16 cellular contexts compared by ENCODE assay signal in the genomic region with DNA sequence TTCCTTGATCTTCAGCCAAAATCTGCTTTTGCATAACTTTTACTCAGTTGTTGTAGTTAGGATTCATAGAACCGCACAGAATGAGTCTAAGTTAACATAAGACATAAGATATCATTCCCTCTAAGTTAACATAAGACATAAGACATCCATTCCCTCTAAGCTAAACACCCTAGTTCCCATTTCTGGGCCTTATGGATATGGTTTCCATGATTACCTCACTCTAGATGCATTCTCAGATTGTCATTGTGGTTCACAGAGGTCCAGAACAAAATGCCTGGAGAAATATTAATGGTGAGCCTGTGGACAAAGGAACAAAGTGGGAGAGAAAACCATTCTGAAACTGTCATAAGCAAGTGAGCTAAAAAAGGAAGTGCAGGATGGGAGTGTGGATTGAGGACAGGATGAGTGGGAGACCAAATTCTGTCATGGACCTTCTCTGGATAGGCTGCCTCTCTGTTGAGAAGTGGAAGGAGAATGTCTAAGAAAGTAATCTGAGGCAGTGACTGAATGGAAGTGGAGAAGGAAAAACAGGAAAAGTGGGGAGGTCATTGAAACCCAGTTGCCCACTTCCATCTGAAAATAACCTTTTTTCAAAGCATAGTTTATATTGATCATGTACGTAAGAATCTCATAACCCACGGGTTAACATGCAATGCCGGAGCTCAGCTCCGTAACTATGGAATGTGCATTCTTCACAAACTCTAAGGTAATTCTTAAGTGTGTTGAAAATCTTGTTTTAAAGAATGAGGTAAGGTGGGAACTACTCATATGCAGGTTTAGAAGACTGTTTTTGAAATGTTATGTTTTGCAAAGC. TPM values are rescaled to one million over a fixed set of nuclear protein-coding genes. Genes with fewer than 3 reads are reported as not detected.
DNase-seq lines count a peak whose midpoint lies in the region; ATAC-seq and TF ChIP-seq lines count a peak whose summit lies in the region.
"Had no signal": no experiment of that assay in that cellular context is flagged by ENCODE, and none has a peak within 500 bp of the region (broad histone marks: within the 10 kb centered on the region; RNA-seq: fewer than 3 reads in every experiment).

No MANE protein-coding gene starts in this region.

- no peaks in the 10 kb centered on the region for H3K36me3 ChIP-seq in IMR-90 (ENCODE audit: control insufficient read depth, insufficient read depth, low read length)
- H3K36me3 ChIP-seq: sigmoid colon, thoracic aorta had no signal

- ATAC-seq in IMR-90 (ENCODE audit: low read depth) (peak; percentile 70), GM19463 (IDR thresholded peaks at IDR 0.05; ENCODE audit: unreplicated experiment) (no peak)
- ATAC-seq: Panc1 had no signal

- H3K14ac ChIP-seq in IMR-90 (replicated peaks; ENCODE audit: low read depth, low read length): peak overlapping the region; percentile 86

- H3K27me3 ChIP-seq in IMR-90 (ENCODE audit: control insufficient read depth, insufficient read depth, low read length) (no peaks in the 10 kb centered on the region), dorsolateral prefrontal cortex (no peaks in the 10 kb centered on the region)
- H3K27me3 ChIP-seq: sigmoid colon had no signal

- H3K4me3 ChIP-seq in AG04449 (ENCODE audit: low read depth, low read length): no peak overlapping the region
- no peak overlapping the region for H3K4me3 ChIP-seq in IMR-90 (ENCODE audit: insufficient read depth, low read depth, low read length)
- H3K4me3 ChIP-seq in dorsolateral prefrontal cortex: no peak overlapping the region
- H3K4me3 ChIP-seq: sigmoid colon, thoracic aorta had no signal

- in situ Hi-C loops in IMR-90 (cut with MboI; ENCODE audit: low sequenced_read_pairs): no loop called here

- H3K4ac ChIP-seq in IMR-90 (ENCODE audit: low read depth, low read length): peak overlapping the region; percentile 91

- H3K56ac ChIP-seq in IMR-90 (ENCODE audit: extremely low read depth, insufficient read depth, low read length): peak overlapping the region; percentile 64

- peak overlapping the region; percentile 100 for H2BK5ac ChIP-seq in IMR-90 (ENCODE audit: low read depth, low read length, poor library complexity, severe bottlenecking)

- peak; percentile 46 for DNase-seq in AG04449 (ENCODE audit: low read depth, low spot score)
- peak; percentile 85 for DNase-seq in IMR-90
- DNase-seq in dorsolateral prefrontal cortex: no peak
- DNase-seq in myocyte (ENCODE audit: low read depth): peak; percentile 52
- no peak for DNase-seq in pons (ENCODE audit: low spot score)
- DNase-seq in hippocampal formation (lab: John Stamatoyannopoulos, UW): no peak
- no peak for DNase-seq in medulla oblongata (ENCODE audit: extremely low spot score)
- DNase-seq: CD4-positive, alpha-beta T cell; DMS79; immature natural killer cell; sigmoid colon; stimulated activated CD4-positive, alpha-beta T cell treated with anti-CD3 and anti-CD28 coated beads, Interleukin-4, amount 100 ng/mL, for 4 hours had no signal

- WGBS in IMR-90 (ENCODE audit: extremely low coverage in 2 of 2, insufficient read length in 1 of 2), 2 experiments: no CpG with 5 or more reads among the region's 5 CpGs

- H3K9me1 ChIP-seq in IMR-90 (ENCODE audit: insufficient read depth, low read length): peaks cover 13% of the 10 kb centered on the region

- TF ChIP-seq POLR2A in IMR-90 (IDR thresholded peaks at IDR 0.05; ENCODE audit: low read depth, low read length): no peak

- intact Hi-C loops in IMR-90 (cut with micrococcal nuclease): loop anchor here (5.0 kb wide), 1 partner anchor 36 kb away; the partner anchor contains the start of gene SECISBP2L
- intact Hi-C loops in dorsolateral prefrontal cortex (cut with DNase I): loop anchor here in 1 of 2 donors (5.0 kb wide), 1 partner anchor 36 kb away; the partner anchor contains the start of gene SECISBP2L

- H3K79me1 ChIP-seq in IMR-90 (ENCODE audit: low read depth in 1 of 2, low read length in 2 of 2): no peaks in the 10 kb centered on the region; a peak in 1 of 4 replicates

- H3K9ac ChIP-seq in IMR-90 (ENCODE audit: low read depth, low read length): peak overlapping the region; percentile 74

- H2BK15ac ChIP-seq in IMR-90 (ENCODE audit: low read depth, low read length): peak overlapping the region; percentile 89

- peak overlapping the region; percentile 69 for H2AFZ ChIP-seq in IMR-90 (replicated peaks; ENCODE audit: low read length, poor library complexity)

- H4K5ac ChIP-seq in IMR-90 (ENCODE audit: low read depth, low read length): peak overlapping the region; percentile 98

- dilution Hi-C loops in IMR-90 (cut with HindIII; ENCODE audit: low sequenced_read_pairs, unreplicated experiment): no loop called here

- TF ChIP-seq CTCF in AG04449 (IDR thresholded peaks at IDR 0.05; ENCODE audit: insufficient read depth, low read length, missing control alignments) (no peak), IMR-90 (conservative IDR thresholded peaks at IDR 0.05; ENCODE audit: low read depth, low read length) (no peak), dorsolateral prefrontal cortex (IDR thresholded peaks at IDR 0.05 in 54 of 56, conservative IDR thresholded peaks at IDR 0.05 in 2 of 56; ENCODE audit: low read depth in 1 of 56, partially characterized antibody in 56 of 56) (no peak)

- H3K4me1 ChIP-seq in IMR-90 (ENCODE audit: control insufficient read depth, insufficient read depth, low read length): peaks cover 19% of the 10 kb centered on the region
- H3K4me1 ChIP-seq: sigmoid colon had no signal

- peak overlapping the region; percentile 99 for H3K18ac ChIP-seq in IMR-90 (ENCODE audit: low read depth, low read length)

- no peaks in the 10 kb centered on the region for H3K9me3 ChIP-seq in IMR-90 (ENCODE audit: control insufficient read depth, insufficient read depth, low read length)
- H3K9me3 ChIP-seq: sigmoid colon, thoracic aorta had no signal

- no peak overlapping the region for H2AK9ac ChIP-seq in IMR-90 (replicated peaks; ENCODE audit: low read depth, low read length, poor library complexity)

- CTCF ChIA-PET in AG04449 (lab: Yijun Ruan, JAX): interaction anchor here (0.7 to 2.0 kb wide), 6 partner anchors 8 to 222 kb away, joined by 3 to 12 read pairs (median 6); no protein-coding TSS in a partner anchor
- CTCF ChIA-PET in IMR-90 (lab: Yijun Ruan, JAX): interaction anchor here (0.6 to 1.9 kb wide), 7 partner anchors 8 to 108 kb away, joined by 3 to 12 read pairs (median 4); no protein-coding TSS in a partner anchor

- H2BK20ac ChIP-seq in IMR-90 (ENCODE audit: low read depth, low read length): peak overlapping the region; percentile 96

- H3K23ac ChIP-seq in IMR-90 (ENCODE audit: low read depth, low read length): peak overlapping the region; percentile 91

- H4K8ac ChIP-seq in IMR-90 (ENCODE audit: low read depth in 2 of 2, low read length in 2 of 2): peak overlapping the region; percentile 9 to 88

- H3K27ac ChIP-seq in IMR-90 (ENCODE audit: insufficient read depth, low read length) (peak overlapping the region; percentile 99), dorsolateral prefrontal cortex (peak overlapping the region in 54 of 59 donors; percentile 11 to 97 (median 90))
- H3K27ac ChIP-seq: 22Rv1, sigmoid colon, thoracic aorta had no signal

- peak overlapping the region; percentile 86 for H2AK5ac ChIP-seq in IMR-90 (ENCODE audit: low read depth, low read length)

- no peaks in the 10 kb centered on the region for H4K20me1 ChIP-seq in IMR-90 (ENCODE audit: insufficient read depth, low read length)

- POLR2A ChIA-PET in AG04449 (lab: Yijun Ruan, JAX): interaction anchor here (0.9 to 1.6 kb wide), 4 partner anchors 23 to 438 kb away, joined by 3 to 5 read pairs (median 3); partner anchors contain the start of gene FBN1
- POLR2A ChIA-PET in IMR-90 (lab: Charles Lee; ENCODE audit: unreplicated experiment): interaction anchor here (0.5 to 1.4 kb wide), 4 partner anchors 24 to 752 kb away, joined by 3 to 7 read pairs (median 3); partner anchors contain the start of gene DUT

- BruUV-seq in IMR-90 (replicated peaks; lab: Mats Ljungman, UMichigan): no TSS peak

- no peak for TF ChIP-seq RAD21 in IMR-90 (IDR thresholded peaks at IDR 0.05; ENCODE audit: low read length)

- H3K4me2 ChIP-seq in IMR-90 (ENCODE audit: low read depth, low read length): peak overlapping the region; percentile 74

- peak overlapping the region; percentile 85 for H4K91ac ChIP-seq in IMR-90 (ENCODE audit: insufficient read depth, low read depth, low read length)

- H2BK120ac ChIP-seq in IMR-90 (ENCODE audit: low read depth, low read length): peak overlapping the region; percentile 93

TF ChIP-seq in IMR-90, 13 proteins besides CTCF, POLR2A, EP300 and RAD21:
- TF ChIP-seq, protein P1, sequence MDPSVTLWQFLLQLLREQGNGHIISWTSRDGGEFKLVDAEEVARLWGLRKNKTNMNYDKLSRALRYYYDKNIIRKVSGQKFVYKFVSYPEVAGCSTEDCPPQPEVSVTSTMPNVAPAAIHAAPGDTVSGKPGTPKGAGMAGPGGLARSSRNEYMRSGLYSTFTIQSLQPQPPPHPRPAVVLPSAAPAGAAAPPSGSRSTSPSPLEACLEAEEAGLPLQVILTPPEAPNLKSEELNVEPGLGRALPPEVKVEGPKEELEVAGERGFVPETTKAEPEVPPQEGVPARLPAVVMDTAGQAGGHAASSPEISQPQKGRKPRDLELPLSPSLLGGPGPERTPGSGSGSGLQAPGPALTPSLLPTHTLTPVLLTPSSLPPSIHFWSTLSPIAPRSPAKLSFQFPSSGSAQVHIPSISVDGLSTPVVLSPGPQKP (IDR thresholded peaks at IDR 0.05; ENCODE audit: borderline replicate concordance, low read depth, low read length): no peak
- TF ChIP-seq CHD1 (IDR thresholded peaks at IDR 0.05; ENCODE audit: low read depth, low read length) (no peak), FOS (IDR thresholded peaks at IDR 0.05; ENCODE audit: low read depth, low read length) (no peak)

RNA-seq across cellular contexts. Expression of gene SECISBP2L, which starts 37.4 kb away (rescaled TPM):
- total RNA-seq in IMR-90 (2012; rRNA removed): 34.1 and 45.0 TPM in 2 replicates
- 10.4 and 13.1 TPM in 2 replicates for polyA plus RNA-seq in IMR-90 (2012; rRNA removed)
- polyA plus RNA-seq in IMR-90 (2012; cell fraction: cytosol; rRNA removed): 2.9 and 4.7 TPM in 2 replicates
- polyA plus RNA-seq in IMR-90 (2012; cell fraction: nucleus; rRNA removed; ENCODE audit: low replicate concordance): 14.0 and 29.6 TPM in 2 replicates
- 100 to 1,000 TPM; 103 to 402 (median 176) TPM for total RNA-seq in dorsolateral prefrontal cortex
- total RNA-seq in myocyte: 41.3 and 44.3 TPM in 2 replicates
- polyA plus RNA-seq in myocyte (2012): 14.3 TPM

Comparison
In these comparisons a context has a peak if more than half of its experiments do, and no peak if none do; other contexts are left out.
1. DNase-seq: peak in AG04449 (single experiment), IMR-90 (single experiment) and myocyte (single experiment); none in dorsolateral prefrontal cortex (0 of 10), pons (single experiment), hippocampal formation (0 of 2) and medulla oblongata (single experiment).